In genomic region chr11:105189586-105189985, GRCh38 we compare ENCODE assay signal across 32 cellular contexts. TPM values are rescaled to one million over a fixed set of nuclear protein-coding genes. Genes with fewer than 3 reads are reported as not detected.
DNase-seq lines count a peak whose midpoint lies in the region; ATAC-seq and TF ChIP-seq lines count a peak whose summit lies in the region.
"Had no signal": no experiment of that assay in that cellular context is flagged by ENCODE, and none has a peak within 500 bp of the region (broad histone marks: within the 10 kb centered on the region; RNA-seq: fewer than 3 reads in every experiment).

No MANE protein-coding gene starts in this region.

- intact Hi-C loops in activated CD4-positive, alpha-beta T cell treated with anti-CD3 and anti-CD28 coated beads for 36 hours (cut with DNase I, micrococcal nuclease) = no loop called here

- CTCF ChIA-PET in activated CD4-positive, alpha-beta T cell treated with anti-CD3 and anti-CD28 coated beads for 36 hours (lab: Charles Lee) = no interaction called here
- CTCF ChIA-PET in RWPE1 (lab: Yijun Ruan, JAX) (no interaction called here), WTC11 (lab: Charles Lee) (interaction anchor here (0.5 kb wide), 1 partner anchor 857 kb away, joined by 3 read pairs; no protein-coding TSS in a partner anchor)

- no peak overlapping the region for H3K4me3 Mint-ChIP-seq in activated CD4-positive, alpha-beta T cell treated with anti-CD3 and anti-CD28 coated beads for 36 hours
- no peak overlapping the region for H3K4me3 Mint-ChIP-seq in WTC11
- H3K4me3 Mint-ChIP-seq: HFFc6, nephron progenitor cell had no signal

- no peak overlapping the region for H3K27ac Mint-ChIP-seq in activated CD4-positive, alpha-beta T cell treated with anti-CD3 and anti-CD28 coated beads for 36 hours
- H3K27ac Mint-ChIP-seq in WTC11 = no peak overlapping the region
- H3K27ac Mint-ChIP-seq: activated naive CD4-positive, alpha-beta T cell treated with anti-CD3 and anti-CD28 coated beads, Interleukin-2, amount 50 U/mL, for 72 hours; HFFc6; nephron progenitor cell had no signal

- peak; percentile 6 for DNase-seq in activated CD4-positive, alpha-beta T cell treated with anti-CD3 and anti-CD28 coated beads for 36 hours
- DNase-seq in activated CD4-positive, alpha-beta T cell treated with anti-CD3 and anti-CD28 coated beads, Interleukin-2, amount 50 U/mL, for 48 hours = no peak
- DNase-seq in RWPE1 (ENCODE audit: low spot score) (peak; percentile 3), fibroblast of pulmonary artery (ENCODE audit: low read depth) (peak; percentile 64), OCI-M2 (lab: John Stamatoyannopoulos, UW; ENCODE audit: unreplicated experiment) (no peak), WTC11 (ENCODE audit: low spot score) (no peak)
- DNase-seq in stimulated activated naive CD8-positive, alpha-beta T cell treated with anti-CD3 and anti-CD28 coated beads, Interleukin-15, Interleukin-2, amounts not matched to agents 100 U/mL and 50 U/mL, for 24 hours = no peak
- DNase-seq: gastrocnemius medialis; GDM1; HFFc6; Karpas-422; midbrain; NCI-H1417 treated with DMSO at 0.1 percent for 48 hours; NCI-H2171 treated with DMSO at 0.1 percent for 48 hours; NCI-H774; nephron progenitor cell; SK-N-SH; stimulated activated CD4-positive, alpha-beta T cell treated with anti-CD3 and anti-CD28 coated beads, Interleukin-4, amount 100 ng/mL, for 1 hour; T-helper 9 cell had no signal

- no peaks in the 10 kb centered on the region for H3K9me3 Mint-ChIP-seq in activated CD4-positive, alpha-beta T cell treated with anti-CD3 and anti-CD28 coated beads for 36 hours (ENCODE audit: low read depth)
- H3K9me3 Mint-ChIP-seq in WTC11 = no peaks in the 10 kb centered on the region
- H3K9me3 Mint-ChIP-seq: activated naive CD4-positive, alpha-beta T cell treated with anti-CD3 and anti-CD28 coated beads, Interleukin-2, amount 50 U/mL, for 72 hours; HFFc6; nephron progenitor cell had no signal

- H3K27me3 Mint-ChIP-seq in activated CD4-positive, alpha-beta T cell treated with anti-CD3 and anti-CD28 coated beads for 36 hours = no peaks in the 10 kb centered on the region
- no peaks in the 10 kb centered on the region for H3K27me3 Mint-ChIP-seq in WTC11 (ENCODE audit: low read depth)

- no peaks in the 10 kb centered on the region for H3K36me3 Mint-ChIP-seq in activated CD4-positive, alpha-beta T cell treated with anti-CD3 and anti-CD28 coated beads for 36 hours (ENCODE audit: low read depth)
- H3K36me3 Mint-ChIP-seq in WTC11 = no peaks in the 10 kb centered on the region
- H3K36me3 Mint-ChIP-seq: activated naive CD4-positive, alpha-beta T cell treated with anti-CD3 and anti-CD28 coated beads, Interleukin-2, amount 50 U/mL, for 72 hours had no signal

- no peaks in the 10 kb centered on the region for H3K4me1 Mint-ChIP-seq in activated CD4-positive, alpha-beta T cell treated with anti-CD3 and anti-CD28 coated beads for 36 hours
- H3K4me1 Mint-ChIP-seq in WTC11 = no peaks in the 10 kb centered on the region
- H3K4me1 Mint-ChIP-seq: nephron progenitor cell had no signal

- H3K4me3 ChIP-seq in fibroblast of pulmonary artery (replicated peaks; ENCODE audit: low read depth, low read length) = no peak overlapping the region
- H3K4me3 ChIP-seq: coronary artery, gastrocnemius medialis, GM12878, upper lobe of left lung had no signal

- TF ChIP-seq CTCF in RWPE1 (conservative IDR thresholded peaks at IDR 0.05; ENCODE audit: low read depth) (no peak), fibroblast of pulmonary artery (IDR thresholded peaks at IDR 0.05; ENCODE audit: low read length, missing control alignments) (no peak), WTC11 (IDR thresholded peaks at IDR 0.05) (no peak)

- POLR2A ChIA-PET in activated CD4-positive, alpha-beta T cell treated with anti-CD3 and anti-CD28 coated beads for 36 hours (lab: Charles Lee) = no interaction called here
- POLR2A ChIA-PET in RWPE1 (lab: Yijun Ruan, JAX; ENCODE audit: low non-redundant PET) (no interaction called here), WTC11 (lab: Charles Lee) (no interaction called here)

- no peak overlapping the region for H3K27ac ChIP-seq in RWPE1
- H3K27ac ChIP-seq: C4-2B, coronary artery, gastrocnemius medialis had no signal

- no peak for ATAC-seq in activated CD4-positive, alpha-beta T cell treated with anti-CD3 and anti-CD28 coated beads for 36 hours
- ATAC-seq in GM21723 (IDR thresholded peaks at IDR 0.05; ENCODE audit: unreplicated experiment) (no peak), WTC11 (no peak)
- ATAC-seq in stimulated activated naive CD8-positive, alpha-beta T cell treated with anti-CD3 and anti-CD28 coated beads, Interleukin-15, Interleukin-2, amounts not matched to agents 100 U/mL and 50 U/mL, for 24 hours = no peak
- ATAC-seq: activated CD4-positive, CD25-positive, alpha-beta regulatory T cell treated with anti-CD3 and anti-CD28 coated beads, Interleukin-2, amount 50 U/mL, for 24 hours; activated naive CD4-positive, alpha-beta T cell treated with anti-CD3 and anti-CD28 coated beads, Interleukin-2, amount 50 U/mL, for 72 hours; gastrocnemius medialis; GM12878; Panc1 had no signal

TF ChIP-seq in WTC11, 78 proteins besides CTCF, POLR2A, EP300 and RAD21 (continues in another document):
- TF ChIP-seq PREB (CRISPR knock-in tag; IDR thresholded peaks at IDR 0.05; ENCODE audit: borderline replicate concordance) = no peak
- no peak for TF ChIP-seq AFF4 (CRISPR knock-in tag; IDR thresholded peaks at IDR 0.05; ENCODE audit: borderline replicate concordance)
- no peak for TF ChIP-seq E2F5 (CRISPR knock-in tag; IDR thresholded peaks at IDR 0.05)
- TF ChIP-seq NFYB (CRISPR knock-in tag; conservative IDR thresholded peaks at IDR 0.05; ENCODE audit: low read depth) = no peak
- TF ChIP-seq TEAD1 (CRISPR knock-in tag; IDR thresholded peaks at IDR 0.05) = no peak
- no peak for TF ChIP-seq TCF7 (CRISPR knock-in tag; IDR thresholded peaks at IDR 0.05; ENCODE audit: low read depth)
- TF ChIP-seq IRF2 (CRISPR knock-in tag; IDR thresholded peaks at IDR 0.05; ENCODE audit: borderline replicate concordance, low read depth) = no peak
- TF ChIP-seq TP53 (CRISPR knock-in tag; IDR thresholded peaks at IDR 0.05) = no peak
- no peak for TF ChIP-seq NR2C2 (CRISPR knock-in tag; IDR thresholded peaks at IDR 0.05)
- TF ChIP-seq NR1H2 (CRISPR knock-in tag; IDR thresholded peaks at IDR 0.05) = no peak

RNA-seq across cellular contexts. Expression of gene CARD18, which starts 50.0 kb away (rescaled TPM):
- not detected for total RNA-seq in activated CD4-positive, alpha-beta T cell treated with anti-CD3 and anti-CD28 coated beads for 36 hours
- not detected in 3 replicates for total RNA-seq in WTC11 (2021)
- total RNA-seq: A172; activated CD8-positive, alpha-beta memory T cell treated with anti-CD3 and anti-CD28 coated beads for 36 hours; activated naive CD4-positive, alpha-beta T cell treated with anti-CD3 and anti-CD28 coated beads, Interleukin-2, amount 50 U/mL, for 72 hours; gastrocnemius medialis; GM12878; HFFc6; HT-29; posterior vena cava; skeletal muscle tissue; upper lobe of left lung had no signal

Comparison
In these comparisons a context has a peak if more than half of its experiments do, and no peak if none do; other contexts are left out.
1. DNase-seq: peak in activated CD4-positive, alpha-beta T cell treated with anti-CD3 and anti-CD28 coated beads for 36 hours (single experiment), RWPE1 (single experiment) and fibroblast of pulmonary artery (single experiment); none in activated CD4-positive, alpha-beta T cell treated with anti-CD3 and anti-CD28 coated beads, Interleukin-2, amount 50 U/mL, for 48 hours (0 of 2), stimulated activated naive CD8-positive, alpha-beta T cell treated with anti-CD3 and anti-CD28 coated beads, Interleukin-15, Interleukin-2, amounts not matched to agents 100 U/mL and 50 U/mL, for 24 hours (single experiment), OCI-M2 (single experiment) and WTC11 (single experiment).